Comparison of ENCODE assay signal across 30 cellular contexts in genomic region chr15:59594991-59595390, GRCh38. TPM values are rescaled to one million over a fixed set of nuclear protein-coding genes. Genes with fewer than 3 reads are reported as not detected.
DNase-seq lines count a peak whose midpoint lies in the region; ATAC-seq, FAIRE-seq and TF ChIP-seq lines count a peak whose summit lies in the region.
"Had no signal": no experiment of that assay in that cellular context is flagged by ENCODE, and none has a peak within 500 bp of the region (broad histone marks: within the 10 kb centered on the region; RNA-seq: fewer than 3 reads in every experiment).

No MANE protein-coding gene starts in this region.

- no peak for TF ChIP-seq CTCF in HepG2 (CRISPR knock-in tag; IDR thresholded peaks at IDR 0.05)
- no peak for TF ChIP-seq CTCF in right lobe of liver (IDR thresholded peaks at IDR 0.05)
- TF ChIP-seq CTCF in brain microvascular endothelial cell (IDR thresholded peaks at IDR 0.05; ENCODE audit: low read depth, low read length, missing control alignments): no peak
- no peak for TF ChIP-seq CTCF in type B pancreatic cell (conservative IDR thresholded peaks at IDR 0.05)
- TF ChIP-seq CTCF in activated CD8-positive, alpha-beta T cell treated with anti-CD3 and anti-CD28 coated beads for 36 hours (IDR thresholded peaks at IDR 0.05): no peak

- no peak for TF ChIP-seq EP300 in HepG2 (IDR thresholded peaks at IDR 0.05; ENCODE audit: low read depth in 2 of 2, low read length in 2 of 2)
- TF ChIP-seq EP300 in HepG2 (CRISPR knock-in tag; IDR thresholded peaks at IDR 0.05; ENCODE audit: borderline replicate concordance): no peak

- no peak overlapping the region for H2AFZ ChIP-seq in HepG2 (ENCODE audit: low read length)

- no peak for FAIRE-seq in HepG2 (lab: Jason Lieb, UNC)
- FAIRE-seq: G401.6 had no signal

- in situ Hi-C loops in HepG2 (cut with HindIII; ENCODE audit: extremely low pct_ligation_motif_present, low pct_unique_long_range_greater_than_20kb): no loop called here
- in situ Hi-C loops in brain microvascular endothelial cell (cut with HindIII; ENCODE audit: low pct_ligation_motif_present, low sequenced_read_pairs): no loop called here

- no peak for TF ChIP-seq RAD21 in HepG2 (CRISPR knock-in tag; IDR thresholded peaks at IDR 0.05)

- H3K36me3 Mint-ChIP-seq in type B pancreatic cell: peaks cover under 1% of the 10 kb centered on the region
- H3K36me3 Mint-ChIP-seq in activated CD8-positive, alpha-beta T cell treated with anti-CD3 and anti-CD28 coated beads for 36 hours (ENCODE audit: low read depth): no peaks in the 10 kb centered on the region

- H3K27ac ChIP-seq in HepG2 (ENCODE audit: extremely low read length, insufficient read depth, low read length) (peak overlapping the region; percentile 56), right lobe of liver (no peak overlapping the region), brain microvascular endothelial cell (peak overlapping the region; percentile 81), mucosa of rectum (ENCODE audit: low read depth in 2 of 2, low read length in 2 of 2) (peak overlapping the region; percentile 97 to 99), caudate nucleus (ENCODE audit: low read depth, low read length) (no peak overlapping the region)
- H3K27ac ChIP-seq: RWPE1, thoracic aorta had no signal

- intact Hi-C loops in HepG2 (cut with micrococcal nuclease; ENCODE audit: unreplicated experiment): loop anchor here (1.0 kb wide), 2 partner anchors 16 to 41 kb away; partner anchors contain the start of gene GCNT3
- intact Hi-C loops in right lobe of liver (cut with DNase I): no loop called here
- intact Hi-C loops in activated CD8-positive, alpha-beta T cell treated with anti-CD3 and anti-CD28 coated beads for 36 hours (cut with micrococcal nuclease): no loop called here

- DNase-seq in HepG2 (ENCODE audit: low spot score) (no peak), right lobe of liver (no peak), brain microvascular endothelial cell (no peak), type B pancreatic cell (ENCODE audit: extremely low spot score, unreplicated experiment) (no peak), caudate nucleus (lab: John Stamatoyannopoulos, UW) (no peak)
- no peak for DNase-seq in activated CD8-positive, alpha-beta T cell treated with anti-CD3 and anti-CD28 coated beads for 36 hours
- DNase-seq: activated CD4-positive, alpha-beta T cell treated with anti-CD3 and anti-CD28 coated beads, Interleukin-2, amount 50 U/mL, for 4 hours; activated CD8-positive, alpha-beta memory T cell treated with anti-CD3 and anti-CD28 coated beads, Interleukin-2, amount 50 U/mL, for 48 hours; CD4-positive, alpha-beta T cell; naive thymus-derived CD8-positive, alpha-beta T cell; NCI-H1105; NCI-H2029 treated with DMSO at 0.1 percent for 48 hours; NCI-H2227 treated with DMSO at 0.1 percent for 48 hours; NCI-H69; retina; stimulated activated CD4-positive, alpha-beta T cell treated with anti-CD3 and anti-CD28 coated beads, Interleukin-12 subunit alpha, Interleukin-12 subunit beta, amount 100 ng/mL, for 4 hours; stimulated activated CD4-positive, alpha-beta T cell treated with anti-CD3 and anti-CD28 coated beads, Interleukin-4, amount 100 ng/mL, for 24 hours; stimulated activated naive CD4-positive, alpha-beta T cell; T1000 had no signal

- no peaks in the 10 kb centered on the region for H3K27me3 Mint-ChIP-seq in type B pancreatic cell
- H3K27me3 Mint-ChIP-seq in activated CD8-positive, alpha-beta T cell treated with anti-CD3 and anti-CD28 coated beads for 36 hours: peaks cover 7% of the 10 kb centered on the region

- H3K9ac ChIP-seq in HepG2 (ENCODE audit: insufficient read depth, low read depth, low read length): peak overlapping the region; percentile 42
- peak overlapping the region; percentile 79 to 80 for H3K9ac ChIP-seq in mucosa of rectum (ENCODE audit: low read depth in 1 of 2, low read length in 2 of 2)

- no peak for TF ChIP-seq POLR2A in HepG2 (IDR thresholded peaks at IDR 0.05; ENCODE audit: insufficient read depth in 1 of 2, low read depth in 2 of 2, low read length in 2 of 2)
- no peak for TF ChIP-seq POLR2A in right lobe of liver (IDR thresholded peaks at IDR 0.05)

- no peak overlapping the region for H3K4me3 Mint-ChIP-seq in type B pancreatic cell
- H3K4me3 Mint-ChIP-seq in activated CD8-positive, alpha-beta T cell treated with anti-CD3 and anti-CD28 coated beads for 36 hours: no peak overlapping the region
- H3K4me3 Mint-ChIP-seq: activated naive CD8-positive, alpha-beta T cell; CD4-positive, alpha-beta T cell; IgD-negative memory B cell; naive thymus-derived CD8-positive, alpha-beta T cell; WTC11 had no signal

- peaks cover 6% of the 10 kb centered on the region for H3K9me3 Mint-ChIP-seq in type B pancreatic cell
- H3K9me3 Mint-ChIP-seq in activated CD8-positive, alpha-beta T cell treated with anti-CD3 and anti-CD28 coated beads for 36 hours: no peaks in the 10 kb centered on the region
- H3K9me3 Mint-ChIP-seq: CD4-positive, alpha-beta T cell; IgD-negative memory B cell had no signal

- H3K36me3 ChIP-seq in HepG2 (replicated peaks in 1 of 2; ENCODE audit: control insufficient read depth in 1 of 2, insufficient read depth in 2 of 2, low read length in 2 of 2) (no peaks in the 10 kb centered on the region), right lobe of liver (no peaks in the 10 kb centered on the region), brain microvascular endothelial cell (replicated peaks) (no peaks in the 10 kb centered on the region), mucosa of rectum (ENCODE audit: control insufficient read depth in 2 of 2, insufficient read depth in 2 of 2, low read length in 2 of 2) (no peaks in the 10 kb centered on the region)
- H3K36me3 ChIP-seq: thoracic aorta had no signal

- POLR2A ChIA-PET in HepG2 (lab: Yijun Ruan, JAX): interaction anchor here (0.8 to 4.6 kb wide), 7 partner anchors 15 to 94 kb away, joined by 3 to 43 read pairs (median 7); partner anchors contain the start of genes BNIP2, GCNT3 and GTF2A2
- POLR2A ChIA-PET in activated CD8-positive, alpha-beta T cell treated with anti-CD3 and anti-CD28 coated beads for 36 hours (lab: Charles Lee): interaction anchor here (1.2 kb wide), 1 partner anchor 63 kb away, joined by 3 read pairs; the partner anchor contains the start of gene GTF2A2

- no peaks in the 10 kb centered on the region for H3K9me3 ChIP-seq in HepG2 (ENCODE audit: low read length)
- no peaks in the 10 kb centered on the region for H3K9me3 ChIP-seq in right lobe of liver
- H3K9me3 ChIP-seq in mucosa of rectum (ENCODE audit: control insufficient read depth in 2 of 2, low read length in 2 of 2): no peaks in the 10 kb centered on the region
- H3K9me3 ChIP-seq: thoracic aorta had no signal

- peaks cover 15% of the 10 kb centered on the region for H3K4me1 Mint-ChIP-seq in type B pancreatic cell (ENCODE audit: unreplicated experiment)
- peaks cover 11% of the 10 kb centered on the region for H3K4me1 Mint-ChIP-seq in activated CD8-positive, alpha-beta T cell treated with anti-CD3 and anti-CD28 coated beads for 36 hours (ENCODE audit: low read depth)
- H3K4me1 Mint-ChIP-seq: WTC11 had no signal

- H3K4me1 ChIP-seq in HepG2 (ENCODE audit: insufficient read depth, low read length): peaks cover 44% of the 10 kb centered on the region
- no peaks in the 10 kb centered on the region for H3K4me1 ChIP-seq in right lobe of liver
- peaks cover 24 to 48% of the 10 kb centered on the region in 2 donors for H3K4me1 ChIP-seq in mucosa of rectum (ENCODE audit: control insufficient read depth in 2 of 2, insufficient read depth in 2 of 2, low read length in 2 of 2)

- peak; percentile 57 for ATAC-seq in HepG2
- ATAC-seq in right lobe of liver: no peak
- no peak for ATAC-seq in activated CD8-positive, alpha-beta T cell treated with anti-CD3 and anti-CD28 coated beads for 36 hours
- no peak for ATAC-seq in HG02610 (IDR thresholded peaks at IDR 0.05; ENCODE audit: unreplicated experiment)
- ATAC-seq: naive thymus-derived CD8-positive, alpha-beta T cell; WTC11 had no signal

- CTCF ChIA-PET in HepG2 (lab: Yijun Ruan, JAX; ENCODE audit: low intra/inter-chr PET ratio, low total read pairs): no interaction called here
- CTCF ChIA-PET in activated CD8-positive, alpha-beta T cell treated with anti-CD3 and anti-CD28 coated beads for 36 hours (lab: Charles Lee): interaction anchor here (0.8 kb wide), 1 partner anchor 103 kb away, joined by 3 read pairs; no protein-coding TSS in a partner anchor

- WGBS in HepG2 (ENCODE audit: low lambda C conversion rate): 23% methylated on average over 2 of the region's 2 CpGs
- WGBS in right lobe of liver (ENCODE audit: insufficient coverage, low coverage, low lambda C conversion rate, missing lambda C conversion rate): no CpG with 5 or more reads among the region's 2 CpGs

- no TSS peak for BruUV-seq in HepG2 (replicated peaks; lab: Mats Ljungman, UMichigan)

- peak overlapping the region; percentile 84 for H3K27ac Mint-ChIP-seq in type B pancreatic cell
- H3K27ac Mint-ChIP-seq in activated CD8-positive, alpha-beta T cell treated with anti-CD3 and anti-CD28 coated beads for 36 hours: no peak overlapping the region
- H3K27ac Mint-ChIP-seq: activated naive CD8-positive, alpha-beta T cell; CD4-positive, alpha-beta T cell; IgD-negative memory B cell; naive thymus-derived CD8-positive, alpha-beta T cell; WTC11 had no signal

- peak overlapping the region; percentile 65 for H3K4me2 ChIP-seq in HepG2 (ENCODE audit: low read depth, low read length)

- no peaks in the 10 kb centered on the region for H4K20me1 ChIP-seq in HepG2 (ENCODE audit: insufficient read depth, low read length)

- H3K79me2 ChIP-seq in HepG2 (ENCODE audit: insufficient read depth, low read length): no peaks in the 10 kb centered on the region

- H3K4me3 ChIP-seq in HepG2 (replicated peaks in 1 of 3; ENCODE audit: insufficient read depth in 1 of 3, low read depth in 2 of 3, low read length in 3 of 3): peak overlapping the region in 2 of 3 experiments; percentile 10 to 49; a peak in 1 of 6 replicates
- no peak overlapping the region for H3K4me3 ChIP-seq in right lobe of liver
- H3K4me3 ChIP-seq in brain microvascular endothelial cell (ENCODE audit: low read depth, low read length): no peak overlapping the region
- H3K4me3 ChIP-seq in mucosa of rectum (ENCODE audit: low read length in 2 of 2): peak overlapping the region in 1 of 2 donors; percentile 57
- H3K4me3 ChIP-seq: coronary artery, thoracic aorta had no signal

- H3K27me3 ChIP-seq in HepG2 (ENCODE audit: control insufficient read depth in 1 of 2, insufficient read depth in 2 of 2, low read length in 2 of 2) (no peaks in the 10 kb centered on the region), right lobe of liver (no peaks in the 10 kb centered on the region), brain microvascular endothelial cell (replicated peaks) (no peaks in the 10 kb centered on the region), mucosa of rectum (ENCODE audit: control insufficient read depth in 2 of 2, insufficient read depth in 2 of 2, low read length in 2 of 2) (no peaks in the 10 kb centered on the region)

RNA-seq across cellular contexts. Expression of gene GCNT3, which starts 16.6 kb away (rescaled TPM):
- total RNA-seq in HepG2 (2016; rRNA removed; fragmentation: Illumina TruSeq; extraction: Trizol): 7.7 and 9.8 TPM in 2 replicates
- 1.5 TPM in 2 replicates for total RNA-seq in HepG2 (2016; cell fraction: cytosol; rRNA removed; fragmentation: Illumina TruSeq; extraction: Trizol; ENCODE audit: low read depth)
- 8.9 and 12.0 TPM in 2 replicates for total RNA-seq in HepG2 (2016; cell fraction: insoluble cytoplasmic fraction; rRNA removed; fragmentation: Illumina TruSeq; extraction: Trizol)
- total RNA-seq in HepG2 (2016; cell fraction: membrane; rRNA removed; fragmentation: Illumina TruSeq; extraction: Trizol): 4.4 and 4.5 TPM in 2 replicates
- 8.1 and 9.7 TPM in 2 replicates for total RNA-seq in HepG2 (2016; cell fraction: nucleus; rRNA removed; fragmentation: Illumina TruSeq; extraction: Trizol)
- 5.8 and 6.8 TPM in 2 replicates for polyA plus RNA-seq in HepG2 (2011; rRNA removed)
- 4.2 and 5.8 TPM in 2 replicates for polyA plus RNA-seq in HepG2 (2011; cell fraction: cytosol; rRNA removed)
- polyA plus RNA-seq in HepG2 (2011; cell fraction: nucleus; rRNA removed): 2.0 and 2.9 TPM in 2 replicates
- polyA plus RNA-seq in HepG2 (2012): 2.8 and 3.2 TPM in 2 replicates
- polyA plus RNA-seq in HepG2 (2016; cell fraction: cytosol; fragmentation: Illumina TruSeq; extraction: Trizol; ENCODE audit: low read depth): 0.95 and 1.4 TPM in 2 replicates
- polyA plus RNA-seq in HepG2 (2016; cell fraction: insoluble cytoplasmic fraction; fragmentation: Illumina TruSeq; extraction: Trizol; ENCODE audit: low read depth): 6.9 and 7.1 TPM in 2 replicates
- 2.6 and 3.6 TPM in 2 replicates for polyA plus RNA-seq in HepG2 (2016; cell fraction: membrane; fragmentation: Illumina TruSeq; extraction: Trizol; ENCODE audit: low read depth)
- 10.4 and 12.2 TPM in 2 replicates for polyA plus RNA-seq in HepG2 (2016; cell fraction: nucleus; fragmentation: Illumina TruSeq; extraction: Trizol; ENCODE audit: insufficient read depth, low read depth)
- polyA minus RNA-seq in HepG2 (2011; rRNA and poly(A)+ RNA removed; ENCODE audit: low replicate concordance): 4.5 and 7.0 TPM in 2 replicates
- 3.3 and 4.0 TPM in 2 replicates for polyA minus RNA-seq in HepG2 (2011; cell fraction: cytosol; rRNA and poly(A)+ RNA removed)
- polyA minus RNA-seq in HepG2 (2011; cell fraction: nucleus; rRNA and poly(A)+ RNA removed): 3.1 and 6.2 TPM in 2 replicates
- total RNA-seq in right lobe of liver: 1 to 10 TPM in 3 of 6 experiments, under 1 TPM in 2, not detected in 1; 0.20 to 3.8 (median 2.4) TPM
- 19.6 and 32.7 TPM in 2 replicates for total RNA-seq in type B pancreatic cell (ENCODE audit: low replicate concordance)
- not detected for total RNA-seq in activated CD8-positive, alpha-beta T cell treated with anti-CD3 and anti-CD28 coated beads for 36 hours
- total RNA-seq: CD4-positive, alpha-beta T cell; lung microvascular endothelial cell; naive thymus-derived CD8-positive, alpha-beta T cell; omental fat pad had no signal
- polyA plus RNA-seq: IgD-negative memory B cell; naive thymus-derived CD8-positive, alpha-beta T cell had no signal

Comparison
In these comparisons a context has a peak if more than half of its experiments do, and no peak if none do; other contexts are left out.
1. H3K27ac ChIP-seq: peak in HepG2 (single experiment), brain microvascular endothelial cell (single experiment) and mucosa of rectum (2 of 2); none in right lobe of liver (0 of 3) and caudate nucleus (single experiment).
2. H3K4me3 ChIP-seq: peak in HepG2 (2 of 3); none in right lobe of liver (0 of 3) and brain microvascular endothelial cell (single experiment).